Comparison of ENCODE assay signal across 16 cellular contexts in the genomic region with DNA sequence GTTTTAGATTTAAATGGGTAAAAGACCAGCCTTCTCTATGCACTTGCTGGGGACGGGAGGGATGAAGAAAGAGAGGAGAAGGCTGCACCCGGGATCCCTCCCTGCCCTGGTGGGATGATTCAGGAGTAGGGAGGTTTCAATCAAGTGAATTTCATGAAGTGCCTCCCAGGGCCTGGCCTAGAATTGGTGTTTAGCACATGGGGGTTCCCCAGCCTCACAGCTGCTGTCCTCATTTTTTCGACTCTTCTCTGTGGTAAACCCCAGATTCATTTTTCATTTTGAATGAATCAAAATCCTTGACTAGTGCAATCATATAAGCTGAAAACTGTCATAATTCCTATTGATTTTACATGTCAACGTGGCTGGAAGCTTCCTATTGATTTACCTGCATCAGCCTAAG.
DNase-seq lines count a peak whose midpoint lies in the region; ATAC-seq, FAIRE-seq and TF ChIP-seq lines count a peak whose summit lies in the region.
"Had no signal": no experiment of that assay in that cellular context is flagged by ENCODE, and none has a peak within 500 bp of the region (broad histone marks: within the 10 kb centered on the region; RNA-seq: fewer than 3 reads in every experiment).

No MANE protein-coding gene starts in this region.

- ATAC-seq in GM18498 (IDR thresholded peaks at IDR 0.05; ENCODE audit: unreplicated experiment) (peak; percentile 33), GM21360 (IDR thresholded peaks at IDR 0.05; ENCODE audit: unreplicated experiment) (peak; percentile 30), right cardiac atrium (no peak)

- H3K4me3 ChIP-seq in MM.1S (ENCODE audit: low read length) (no peak overlapping the region), right cardiac atrium (ENCODE audit: low read length) (no peak overlapping the region)
- H3K4me3 ChIP-seq: BLaER1 treated with 17β-estradiol and CSF1 and Interleukin-3, amounts not matched to agents 10 nM and 100 nM had no signal

- H3K4me1 ChIP-seq in MM.1S (ENCODE audit: low read length) (peaks cover 30% of the 10 kb centered on the region), right cardiac atrium (ENCODE audit: control insufficient read depth, insufficient read depth, low read length) (peaks cover 10% of the 10 kb centered on the region)

- H3K36me3 Mint-ChIP-seq in immature natural killer cell, result peaks cover 23 to 49% (median 24%) of the 10 kb centered on the region in 3 donors

- no peak for TF ChIP-seq CTCF in MM.1S (IDR thresholded peaks at IDR 0.05; ENCODE audit: low read length)

- H3K4me3 Mint-ChIP-seq in immature natural killer cell, result no peak overlapping the region
- H3K4me3 Mint-ChIP-seq: brain had no signal

- H3K9me3 Mint-ChIP-seq in immature natural killer cell, result no peaks in the 10 kb centered on the region
- H3K9me3 Mint-ChIP-seq: brain had no signal

- 90% methylated on average over 4 of the region's 4 CpGs for WGBS in right cardiac atrium

- peaks cover 28% of the 10 kb centered on the region for H3F3A ChIP-seq in MM.1S (ENCODE audit: insufficient read depth, low read length)

- H3K27me3 ChIP-seq in MM.1S (replicated peaks; ENCODE audit: insufficient read depth, low read length) (peaks cover 22% of the 10 kb centered on the region), right cardiac atrium (ENCODE audit: control insufficient read depth, insufficient read depth) (no peaks in the 10 kb centered on the region)

- H4K20me1 ChIP-seq in MM.1S (ENCODE audit: insufficient read depth, low read length), result peaks cover 15% of the 10 kb centered on the region; the same call in 1 of the 2 replicates

- peak overlapping the region in 2 of 6 donors; percentile 20 to 30 for H3K27ac Mint-ChIP-seq in immature natural killer cell
- H3K27ac Mint-ChIP-seq: progenitor cell of endocrine pancreas had no signal

- no peak overlapping the region for H3K4me2 ChIP-seq in MM.1S (ENCODE audit: low read depth, low read length)

- H3K79me2 ChIP-seq in MM.1S (ENCODE audit: low read length), result no peaks in the 10 kb centered on the region

- no peak overlapping the region for H3K27ac ChIP-seq in MM.1S (ENCODE audit: low read length)
- no peak overlapping the region for H3K27ac ChIP-seq in right cardiac atrium (ENCODE audit: low read length)

- peaks cover 19% of the 10 kb centered on the region for H3K36me3 ChIP-seq in MM.1S (replicated peaks; ENCODE audit: insufficient read depth, low read length)

- no peaks in the 10 kb centered on the region for H3K9me2 ChIP-seq in MM.1S (replicated peaks; ENCODE audit: insufficient read depth, low read length)

- peak; percentile 21 for DNase-seq in MM.1S
- peak; percentile 34 for DNase-seq in myocyte (ENCODE audit: low read depth)
- no peak for DNase-seq in HTR-8/SVneo (ENCODE audit: insufficient read length, low spot score)
- DNase-seq in right cardiac atrium, result no peak
- no peak for DNase-seq in immature natural killer cell
- no peak for DNase-seq in NCI-H2227 (lab: John Stamatoyannopoulos, UW; ENCODE audit: unreplicated experiment)
- DNase-seq: EL, foreskin melanocyte, NCI-H1417 treated with DMSO at 0.1 percent for 48 hours, NCI-H524 treated with DMSO at 0.1 percent for 48 hours had no signal

- H3K9me3 ChIP-seq in MM.1S (replicated peaks; ENCODE audit: insufficient read depth, low read length) (no peaks in the 10 kb centered on the region), right cardiac atrium (ENCODE audit: control insufficient read depth, low read length) (no peaks in the 10 kb centered on the region)

- no peak overlapping the region for H3K9ac ChIP-seq in MM.1S (ENCODE audit: low read length)
- H3K9ac ChIP-seq: BLaER1 treated with 17β-estradiol and CSF1 and Interleukin-3, amounts not matched to agents 10 nM and 100 nM had no signal

- peaks cover 38% of the 10 kb centered on the region in 2 donors for H3K4me1 Mint-ChIP-seq in immature natural killer cell

- H2AFZ ChIP-seq in MM.1S (ENCODE audit: low read length), result no peak overlapping the region

- FAIRE-seq in HTR-8/SVneo (lab: Jason Lieb, UNC), result no peak
- FAIRE-seq: keratinocyte had no signal

- H3K27me3 Mint-ChIP-seq in immature natural killer cell (ENCODE audit: low read depth in 3 of 3), result peaks cover 0 to 6% (median 0%) of the 10 kb centered on the region in 3 donors
- H3K27me3 Mint-ChIP-seq: brain, progenitor cell of endocrine pancreas had no signal

- intact Hi-C loops in right cardiac atrium (cut with DNase I), result loop anchor here in 2 of 4 donors (5.0 to 10.0 kb wide), 3 partner anchors 887 to 1180 kb away; partner anchors contain the start of gene TRIB2 (in 1 of the 2)

Comparison
In these comparisons a context has a peak if more than half of its experiments do, and no peak if none do; other contexts are left out.
1. ATAC-seq: peak in GM18498 (single experiment) and GM21360 (single experiment); none in right cardiac atrium (0 of 2).
2. DNase-seq: peak in MM.1S (single experiment) and myocyte (single experiment); none in HTR-8/SVneo (single experiment), right cardiac atrium (0 of 3), immature natural killer cell (0 of 3) and NCI-H2227 (single experiment).